25 cellular contexts compared by ENCODE assay signal in the genomic region with DNA sequence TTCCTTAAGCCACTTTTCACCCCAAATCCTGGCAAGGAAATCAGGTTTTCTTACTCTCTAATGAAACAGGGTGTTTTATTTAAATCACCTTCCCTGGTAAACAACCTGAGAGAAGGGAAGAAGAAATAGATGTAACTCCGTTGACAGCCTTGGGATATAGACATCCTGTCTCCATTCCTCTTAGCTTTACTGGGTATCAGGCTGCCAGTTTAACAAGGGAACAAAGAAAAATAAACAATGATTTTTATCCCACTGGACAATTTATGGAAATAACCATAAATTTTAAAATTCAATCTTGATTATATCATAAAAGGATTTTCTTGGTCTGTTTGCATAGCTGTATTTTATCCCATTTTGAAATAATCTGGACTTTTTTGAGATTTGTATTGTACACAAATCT. TPM values are rescaled to one million over a fixed set of nuclear protein-coding genes. Genes with fewer than 3 reads are reported as not detected.
"Had no signal": no experiment of that assay in that cellular context is flagged by ENCODE, and none has a peak within 500 bp of the region (broad histone marks: within the 10 kb centered on the region; RNA-seq: fewer than 3 reads in every experiment).

No MANE protein-coding gene starts in this region.

- H3K36me3 Mint-ChIP-seq: IgD-negative memory B cell, T-cell had no signal

- H3K4me1 Mint-ChIP-seq: IgD-negative memory B cell, T-cell had no signal

- DNase-seq: Kasumi-1, MM.1S, NCI-H1092 treated with DMSO at 0.1 percent for 48 hours, NCI-H1436, NCI-H187, NCI-H2029, NCI-H2081 treated with DMSO at 0.1 percent for 48 hours, NCI-H2171, NCI-H226, NCI-H446, NCI-H510A, NCI-H524 treated with DMSO at 0.1 percent for 48 hours, NCI-H69, NCI-H774, PC-3, SHP77, SK-N-SH, SW 1271, T-cell had no signal

- H3K27ac Mint-ChIP-seq: IgD-negative memory B cell, T-cell had no signal

- H3K9me3 Mint-ChIP-seq: T-cell had no signal

- H3K4me3 Mint-ChIP-seq: IgD-negative memory B cell, T-cell had no signal

- H3K4me3 ChIP-seq: K562 had no signal

- ATAC-seq: HepG2, K562, Panc1, PC-3, T-cell had no signal

- H3K27ac ChIP-seq: KMS-11, RWPE1 had no signal

RNA-seq across cellular contexts. Expression of a gene that starts 49.3 kb away (rescaled TPM):
- total RNA-seq: HepG2, K562 had no signal
